Comparison of ENCODE assay signal across 15 cellular contexts in the genomic region with DNA sequence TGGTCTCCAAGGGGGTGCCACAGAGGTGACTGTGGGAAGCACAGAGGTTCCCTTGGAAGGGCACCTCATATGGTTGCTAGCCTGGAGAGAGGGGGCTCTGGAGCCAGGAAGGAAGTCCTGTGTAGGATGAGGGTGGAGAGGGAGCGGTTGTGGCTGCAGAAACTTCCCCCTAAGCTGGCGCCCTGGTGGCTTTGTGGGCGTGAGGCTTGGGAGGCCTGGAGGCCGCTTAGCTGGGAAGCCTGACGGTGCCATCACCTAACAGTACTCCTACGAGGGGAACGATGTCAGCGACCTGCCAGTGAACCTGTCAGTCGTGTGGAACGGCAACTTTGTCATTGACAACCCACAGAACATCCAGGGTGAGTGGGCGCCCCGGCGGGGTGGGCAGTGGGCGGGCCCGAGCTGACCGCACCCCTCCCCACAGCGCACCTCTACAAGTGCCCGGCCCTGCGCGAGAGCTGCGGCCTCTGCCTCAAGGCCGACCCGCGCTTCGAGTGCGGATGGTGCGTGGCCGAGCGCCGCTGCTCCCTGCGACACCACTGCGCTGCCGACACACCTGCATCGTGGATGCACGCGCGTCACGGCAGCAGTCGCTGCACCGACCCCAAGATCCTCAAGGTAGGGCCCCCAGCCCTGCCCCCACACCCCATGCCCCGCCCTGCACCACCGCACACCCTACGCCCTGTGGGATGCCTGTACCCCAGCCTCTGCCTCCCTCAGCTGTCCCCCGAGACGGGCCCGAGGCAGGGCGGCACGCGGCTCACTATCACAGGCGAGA. TPM values are rescaled to one million over a fixed set of nuclear protein-coding genes. Genes with fewer than 3 reads are reported as not detected.
A peak's percentile ranks its signal among the peaks of the same experiment; 100 is the strongest.
DNase-seq lines count a peak whose midpoint lies in the region; TF ChIP-seq lines count a peak whose summit lies in the region.
"Had no signal": no experiment of that assay in that cellular context is flagged by ENCODE, and none has a peak within 500 bp of the region (broad histone marks: within the 10 kb centered on the region; RNA-seq: fewer than 3 reads in every experiment).

No MANE protein-coding gene starts in this region.

- TSS peak; percentile 16 for BruUV-seq in MCF 10A (replicated peaks; lab: Mats Ljungman, UMichigan)

- no peak overlapping the region for H3K4me3 ChIP-seq in breast epithelium
- no peak overlapping the region for H3K4me3 ChIP-seq in ascending aorta
- H3K4me3 ChIP-seq in mesenchymal stem cell (ENCODE audit: insufficient read depth in 1 of 2, low read depth in 1 of 2, low read length in 2 of 2) = no peak overlapping the region

- no peak for TF ChIP-seq POLR2A in breast epithelium (IDR thresholded peaks at IDR 0.05)

- no peaks in the 10 kb centered on the region for H3K27me3 Mint-ChIP-seq in MCF 10A (ENCODE audit: insufficient read depth, unreplicated experiment)
- no peaks in the 10 kb centered on the region for H3K27me3 Mint-ChIP-seq in type B pancreatic cell
- H3K27me3 Mint-ChIP-seq: CD8-positive, alpha-beta memory T cell had no signal

- H4K8ac ChIP-seq in mesenchymal stem cell (ENCODE audit: low read length) = no peak overlapping the region

- H3K27me3 ChIP-seq in breast epithelium = no peaks in the 10 kb centered on the region
- no peaks in the 10 kb centered on the region for H3K27me3 ChIP-seq in ascending aorta
- no peaks in the 10 kb centered on the region for H3K27me3 ChIP-seq in mesenchymal stem cell (ENCODE audit: control insufficient read depth in 1 of 2, insufficient read depth in 1 of 2, low read length in 2 of 2)

- H2BK12ac ChIP-seq in mesenchymal stem cell (ENCODE audit: low read length in 2 of 2) = no peak overlapping the region

- no peak overlapping the region for H3K9ac ChIP-seq in mesenchymal stem cell (ENCODE audit: low read length)

- CTCF ChIA-PET in MCF 10A (lab: Yijun Ruan, JAX) = interaction anchor here (0.5 to 1.5 kb wide), 4 partner anchors 20 to 545 kb away, joined by 3 read pairs; no protein-coding TSS in a partner anchor

- POLR2A ChIA-PET in MCF 10A (lab: Yijun Ruan, JAX) = no interaction called here

- no peak overlapping the region for H3K18ac ChIP-seq in mesenchymal stem cell (ENCODE audit: low read depth in 1 of 2, low read length in 2 of 2)

- H3K27ac Mint-ChIP-seq in MCF 10A (ENCODE audit: low read depth, unreplicated experiment) (no peak overlapping the region), type B pancreatic cell (peak overlapping the region; percentile 43)

- intact Hi-C loops in MCF 10A (cut with micrococcal nuclease) = no loop called here
- intact Hi-C loops in breast epithelium (cut with DNase I; ENCODE audit: low total_unique reads) = no loop called here
- intact Hi-C loops in ascending aorta (cut with DNase I) = no loop called here

- H3K27ac ChIP-seq in breast epithelium = peak overlapping the region in 1 of 2 donors; percentile 19
- H3K27ac ChIP-seq in ascending aorta = peak overlapping the region; percentile 32 to 87
- no peak overlapping the region for H3K27ac ChIP-seq in mesenchymal stem cell (ENCODE audit: low read length, poor library complexity, severe bottlenecking)

- no peak overlapping the region for H2BK15ac ChIP-seq in mesenchymal stem cell (ENCODE audit: low read depth, poor library complexity, severe bottlenecking)

- H2BK5ac ChIP-seq in mesenchymal stem cell (ENCODE audit: low read depth, low read length, poor library complexity, severe bottlenecking) = no peak overlapping the region

- no peak overlapping the region for H3K4me3 Mint-ChIP-seq in MCF 10A (ENCODE audit: unreplicated experiment)
- H3K4me3 Mint-ChIP-seq in type B pancreatic cell = no peak overlapping the region
- H3K4me3 Mint-ChIP-seq: CD8-positive, alpha-beta memory T cell had no signal

- H2AK5ac ChIP-seq in mesenchymal stem cell (ENCODE audit: low read length, severe bottlenecking) = no peak overlapping the region

- H4K91ac ChIP-seq in mesenchymal stem cell (ENCODE audit: low read length) = no peak overlapping the region

- no peak overlapping the region for H3K23ac ChIP-seq in mesenchymal stem cell (ENCODE audit: low read length in 2 of 2)

- H2AFZ ChIP-seq in mesenchymal stem cell (ENCODE audit: low read depth, low read length) = no peak overlapping the region

- WGBS in mesenchymal stem cell = 97% methylated on average over 50 of the region's 50 CpGs

- H3K4ac ChIP-seq in mesenchymal stem cell (ENCODE audit: low read depth in 1 of 2, low read length in 2 of 2) = no peak overlapping the region

- in situ Hi-C loops in KBM-7 (cut with MboI; ENCODE audit: low pct_unique_long_range_greater_than_20kb, low sequenced_read_pairs) = no loop called here

- H3K36me3 Mint-ChIP-seq in MCF 10A (ENCODE audit: insufficient read depth, unreplicated experiment) = peaks cover 47% of the 10 kb centered on the region
- peaks cover 6% of the 10 kb centered on the region for H3K36me3 Mint-ChIP-seq in type B pancreatic cell

- H3K9me3 ChIP-seq in breast epithelium = no peaks in the 10 kb centered on the region
- no peaks in the 10 kb centered on the region for H3K9me3 ChIP-seq in ascending aorta
- H3K9me3 ChIP-seq in mesenchymal stem cell (ENCODE audit: control insufficient read depth, low read length) = no peaks in the 10 kb centered on the region

- H3K9me3 Mint-ChIP-seq in MCF 10A (ENCODE audit: unreplicated experiment) = no peaks in the 10 kb centered on the region
- H3K9me3 Mint-ChIP-seq in type B pancreatic cell = no peaks in the 10 kb centered on the region
- H3K9me3 Mint-ChIP-seq: CD8-positive, alpha-beta memory T cell had no signal

- no peak overlapping the region for H3K14ac ChIP-seq in mesenchymal stem cell (ENCODE audit: low read length in 2 of 2)

- peaks cover 61% of the 10 kb centered on the region for H3K79me1 ChIP-seq in mesenchymal stem cell (replicated peaks; ENCODE audit: low read length, poor library complexity, severe bottlenecking)

- peaks cover 13% of the 10 kb centered on the region for H3K4me1 Mint-ChIP-seq in MCF 10A (ENCODE audit: insufficient read depth, unreplicated experiment)
- H3K4me1 Mint-ChIP-seq in type B pancreatic cell (ENCODE audit: unreplicated experiment) = peaks cover 3% of the 10 kb centered on the region
- H3K4me1 Mint-ChIP-seq: CD8-positive, alpha-beta memory T cell had no signal

- TF ChIP-seq CTCF in MCF 10A (IDR thresholded peaks at IDR 0.05; ENCODE audit: unreplicated experiment) = no peak
- TF ChIP-seq CTCF in breast epithelium (IDR thresholded peaks at IDR 0.05) = no peak
- TF ChIP-seq CTCF in ascending aorta (IDR thresholded peaks at IDR 0.05) = no peak
- no peak for TF ChIP-seq CTCF in type B pancreatic cell (conservative IDR thresholded peaks at IDR 0.05)

- no peaks in the 10 kb centered on the region for H3K4me1 ChIP-seq in breast epithelium
- peaks cover 26 to 54% of the 10 kb centered on the region in 2 donors for H3K4me1 ChIP-seq in ascending aorta
- H3K4me1 ChIP-seq in mesenchymal stem cell (ENCODE audit: control insufficient read depth, insufficient read depth, low read depth, low read length) = peaks cover 17% of the 10 kb centered on the region

- no peak overlapping the region for H3K4me2 ChIP-seq in mesenchymal stem cell (ENCODE audit: low read length, poor library complexity, severe bottlenecking)

- H2BK120ac ChIP-seq in mesenchymal stem cell (ENCODE audit: low read depth, low read length) = no peak overlapping the region

- H3K36me3 ChIP-seq in breast epithelium = peaks cover 5% of the 10 kb centered on the region
- H3K36me3 ChIP-seq in ascending aorta = peaks cover 42 to 43% of the 10 kb centered on the region in 2 donors
- H3K36me3 ChIP-seq in mesenchymal stem cell (ENCODE audit: control insufficient read depth in 1 of 2, insufficient read depth in 2 of 2, low read depth in 1 of 2, low read length in 2 of 2) = peaks cover 72 to 99% of the 10 kb centered on the region in 2 experiments

- DNase-seq in MCF 10A (ENCODE audit: unreplicated experiment) = no peak
- DNase-seq in breast epithelium (ENCODE audit: low spot score in 2 of 2) = no peak
- peak; percentile 60 for DNase-seq in KBM-7
- DNase-seq in ascending aorta (ENCODE audit: low spot score in 2 of 2) = no peak
- no peak for DNase-seq in type B pancreatic cell (ENCODE audit: extremely low spot score, unreplicated experiment)
- DNase-seq in mesenchymal stem cell = no peak
- DNase-seq in DMS 273 treated with DMSO at 0.1 percent for 48 hours (lab: John Stamatoyannopoulos, UW) = no peak
- no peak for DNase-seq in effector CD4-positive, alpha-beta T cell
- DNase-seq: ACHN; CD8-positive, alpha-beta memory T cell; HCEC 1CT; Karpas-422; NCI-H1092; NCI-H1694; NCI-H446 had no signal

RNA-seq across cellular contexts. Expression of gene PLXNA1, which starts 31.0 kb away (rescaled TPM):
- 42.1 and 48.4 TPM in 2 replicates for total RNA-seq in MCF 10A (2022)
- total RNA-seq in breast epithelium = 10 to 100 TPM; 21.3 to 32.2 (median 25.9) TPM
- 79.8 TPM for total RNA-seq in ascending aorta
- 55.9 and 59.2 TPM in 2 replicates for total RNA-seq in type B pancreatic cell (ENCODE audit: low replicate concordance)
- polyA plus RNA-seq in mesenchymal stem cell (2013, experiment 1 of 2) = 51.0 TPM
- polyA plus RNA-seq in mesenchymal stem cell (2013, experiment 2 of 2) = 49.9 TPM
